ENCODE assay signal across 9 cellular contexts in genomic region chr3:56782900-56783299, GRCh38. TPM values are rescaled to one million over a fixed set of nuclear protein-coding genes. Genes with fewer than 3 reads are reported as not detected.
A peak's percentile ranks its signal among the peaks of the same experiment; 100 is the strongest.
DNase-seq lines count a peak whose midpoint lies in the region; ATAC-seq and TF ChIP-seq lines count a peak whose summit lies in the region.
"Had no signal": no experiment of that assay in that cellular context is flagged by ENCODE, and none has a peak within 500 bp of the region (broad histone marks: within the 10 kb centered on the region; RNA-seq: fewer than 3 reads in every experiment).

No MANE protein-coding gene starts in this region.

- H3K9me3 ChIP-seq in liver (ENCODE audit: control insufficient read depth in 4 of 4, low read length in 3 of 4) = no peaks in the 10 kb centered on the region

- H3K27ac ChIP-seq in liver (ENCODE audit: low read depth in 1 of 2, low read length in 2 of 2) = peak overlapping the region; percentile 40 to 43
- peak overlapping the region; percentile 22 for H3K27ac ChIP-seq in temporal lobe (ENCODE audit: low read depth, low read length)

- TF ChIP-seq RAD21 in liver (IDR thresholded peaks at IDR 0.05) = no peak

- no peaks in the 10 kb centered on the region for H3K36me3 ChIP-seq in liver (ENCODE audit: control insufficient read depth in 4 of 4, insufficient read depth in 3 of 4, low read depth in 1 of 4, low read length in 3 of 4)

- DNase-seq in activated CD4-positive, alpha-beta T cell treated with anti-CD3 and anti-CD28 coated beads, Interleukin-2, amount 10 ng/mL, durations not matched to agents 7 days and 5 days = no peak
- DNase-seq in activated CD4-positive, alpha-beta T cell treated with anti-CD3 and anti-CD28 coated beads for 1 hour = no peak
- DNase-seq in MV-4-11 (lab: John Stamatoyannopoulos, UW) = no peak
- DNase-seq: activated CD4-positive, CD25-positive, alpha-beta regulatory T cell treated with anti-CD3 and anti-CD28 coated beads, Interleukin-2, amount 50 U/mL, for 72 hours had no signal

- H3K4me3 ChIP-seq in liver (ENCODE audit: low read depth in 1 of 3, low read length in 3 of 3) = no peak overlapping the region

- H3K4me1 Mint-ChIP-seq in activated CD4-positive, alpha-beta T cell treated with anti-CD3 and anti-CD28 coated beads, Interleukin-2, amount 10 ng/mL, durations not matched to agents 7 days and 5 days = peaks cover 97% of the 10 kb centered on the region
- H3K4me1 Mint-ChIP-seq in activated naive CD8-positive, alpha-beta T cell (ENCODE audit: low read depth) = peaks cover 96% of the 10 kb centered on the region

- peak overlapping the region; percentile 67 for H3K4me3 Mint-ChIP-seq in activated CD4-positive, alpha-beta T cell treated with anti-CD3 and anti-CD28 coated beads, Interleukin-2, amount 10 ng/mL, durations not matched to agents 7 days and 5 days
- peak overlapping the region; percentile 77 for H3K4me3 Mint-ChIP-seq in activated naive CD8-positive, alpha-beta T cell

- peak overlapping the region; percentile 90 for H3K27ac Mint-ChIP-seq in activated CD4-positive, alpha-beta T cell treated with anti-CD3 and anti-CD28 coated beads, Interleukin-2, amount 10 ng/mL, durations not matched to agents 7 days and 5 days
- H3K27ac Mint-ChIP-seq in activated naive CD8-positive, alpha-beta T cell = peak overlapping the region; percentile 98

- no peaks in the 10 kb centered on the region for H3K9me3 Mint-ChIP-seq in activated CD4-positive, alpha-beta T cell treated with anti-CD3 and anti-CD28 coated beads, Interleukin-2, amount 10 ng/mL, durations not matched to agents 7 days and 5 days
- no peaks in the 10 kb centered on the region for H3K9me3 Mint-ChIP-seq in activated naive CD8-positive, alpha-beta T cell (ENCODE audit: low read depth)

- H3K27me3 Mint-ChIP-seq in activated CD4-positive, alpha-beta T cell treated with anti-CD3 and anti-CD28 coated beads, Interleukin-2, amount 10 ng/mL, durations not matched to agents 7 days and 5 days = no peaks in the 10 kb centered on the region
- no peaks in the 10 kb centered on the region for H3K27me3 Mint-ChIP-seq in activated naive CD8-positive, alpha-beta T cell

- POLR2A ChIA-PET in activated CD4-positive, alpha-beta T cell treated with anti-CD3 and anti-CD28 coated beads, Interleukin-2, amount 10 ng/mL, durations not matched to agents 7 days and 5 days (lab: Charles Lee) = interaction anchor here (1.5 kb wide), 1 partner anchor 17 kb away, joined by 5 read pairs; no protein-coding TSS in a partner anchor

- H3K27me3 ChIP-seq in liver (ENCODE audit: control insufficient read depth in 4 of 4, insufficient read depth in 4 of 4, low read length in 3 of 4) = no peaks in the 10 kb centered on the region

- no peak overlapping the region for H3K9ac ChIP-seq in liver (ENCODE audit: low read depth in 1 of 2, low read length in 2 of 2)

- H3K4me1 ChIP-seq in liver (ENCODE audit: control insufficient read depth in 4 of 4, insufficient read depth in 4 of 4, low read length in 3 of 4) = peaks cover 6 to 38% (median 36%) of the 10 kb centered on the region in 4 donors

- WGBS in liver = 54% methylated on average over 2 of the region's 2 CpGs

- H3K36me3 Mint-ChIP-seq in activated CD4-positive, alpha-beta T cell treated with anti-CD3 and anti-CD28 coated beads, Interleukin-2, amount 10 ng/mL, durations not matched to agents 7 days and 5 days (ENCODE audit: low read depth) = peaks cover 79% of the 10 kb centered on the region
- peaks cover 15% of the 10 kb centered on the region for H3K36me3 Mint-ChIP-seq in activated naive CD8-positive, alpha-beta T cell

- CTCF ChIA-PET in activated CD4-positive, alpha-beta T cell treated with anti-CD3 and anti-CD28 coated beads, Interleukin-2, amount 10 ng/mL, durations not matched to agents 7 days and 5 days (lab: Charles Lee) = interaction anchor here (0.7 to 5.7 kb wide), 8 partner anchors 9 to 213 kb away, joined by 3 to 39 read pairs (median 3); no protein-coding TSS in a partner anchor

- no peak for TF ChIP-seq CTCF in liver (IDR thresholded peaks at IDR 0.05; ENCODE audit: low read depth, low read length, missing input control)

- ATAC-seq in HG03354 (IDR thresholded peaks at IDR 0.05; ENCODE audit: poor library complexity, severe bottlenecking, unreplicated experiment) (no peak), GM21529 (IDR thresholded peaks at IDR 0.05; ENCODE audit: unreplicated experiment) (no peak)

TF ChIP-seq in liver, 16 proteins besides CTCF, POLR2A, EP300 and RAD21:
- TF ChIP-seq SP1 (IDR thresholded peaks at IDR 0.05) = no peak
- TF ChIP-seq EGR1 (IDR thresholded peaks at IDR 0.05; ENCODE audit: low read depth in 2 of 2) = no peak
- TF ChIP-seq HNF4G (IDR thresholded peaks at IDR 0.05) = no peak
- no peak for TF ChIP-seq NR2F2 (IDR thresholded peaks at IDR 0.05)
- TF ChIP-seq JUND (IDR thresholded peaks at IDR 0.05) = no peak
- no peak for TF ChIP-seq ZBTB33 (IDR thresholded peaks at IDR 0.05)
- TF ChIP-seq, protein P1, sequence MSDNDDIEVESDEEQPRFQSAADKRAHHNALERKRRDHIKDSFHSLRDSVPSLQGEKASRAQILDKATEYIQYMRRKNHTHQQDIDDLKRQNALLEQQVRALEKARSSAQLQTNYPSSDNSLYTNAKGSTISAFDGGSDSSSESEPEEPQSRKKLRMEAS (IDR thresholded peaks at IDR 0.05) = no peak
- TF ChIP-seq FOXA2 (IDR thresholded peaks at IDR 0.05) = no peak
- no peak for TF ChIP-seq YY1 (IDR thresholded peaks at IDR 0.05)

RNA-seq across cellular contexts. Expression of gene ARHGEF3, which starts 18.8 kb away (rescaled TPM):
- total RNA-seq in activated CD4-positive, alpha-beta T cell treated with anti-CD3 and anti-CD28 coated beads, Interleukin-2, amount 10 ng/mL, durations not matched to agents 7 days and 5 days = 100 to 1,000 TPM; 102 to 109 TPM
- total RNA-seq in liver (1 to 10 TPM; 2.4 to 7.9 TPM), temporal lobe (31.7 TPM)
- 1 to 10 TPM; 1.6 to 1.7 TPM for polyA plus RNA-seq in liver
